18 cellular contexts compared by ENCODE assay signal in the genomic region with DNA sequence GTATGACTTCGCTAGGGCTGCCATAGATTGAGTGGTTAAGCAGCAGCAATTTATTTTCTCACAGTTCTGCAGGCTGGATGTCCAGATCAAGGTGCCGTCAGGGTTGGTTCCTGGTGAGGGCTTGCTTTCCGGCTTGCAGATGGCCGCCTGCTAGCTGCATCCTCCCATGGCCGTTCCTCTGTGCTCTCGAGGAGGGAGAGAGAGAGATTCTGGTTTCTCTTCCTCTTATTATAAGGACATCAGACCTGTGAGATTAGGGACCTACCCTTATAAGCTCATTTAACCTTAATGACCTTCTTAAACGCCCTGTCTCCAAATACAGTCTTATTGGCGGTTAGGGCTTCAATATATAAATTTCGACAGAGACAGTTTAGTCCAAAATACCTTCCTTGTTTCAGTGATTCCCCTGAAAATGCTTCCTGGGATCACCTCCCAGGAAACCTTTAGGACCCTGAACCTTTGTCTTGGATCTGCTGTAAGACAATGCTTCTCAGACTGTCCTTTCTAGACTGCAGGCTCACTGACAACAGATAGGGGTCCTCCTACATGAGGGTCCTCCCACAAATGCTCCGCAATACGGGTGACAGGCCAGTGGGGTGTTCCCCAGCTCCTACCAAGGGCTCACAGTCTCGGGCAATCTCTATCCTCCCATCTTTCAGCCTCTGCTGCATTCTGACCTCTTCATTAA.
"Had no signal": no experiment of that assay in that cellular context is flagged by ENCODE, and none has a peak within 500 bp of the region (broad histone marks: within the 10 kb centered on the region; RNA-seq: fewer than 3 reads in every experiment).

No MANE protein-coding gene starts in this region.

- H2AFZ ChIP-seq: hepatocyte had no signal

- H3K27me3 ChIP-seq: body of pancreas, colonic mucosa, hepatocyte had no signal

- H3K4me3 ChIP-seq: body of pancreas, colonic mucosa, esophagus muscularis mucosa, hepatocyte, prostate gland, skin epidermis had no signal

- H3K4me1 ChIP-seq: body of pancreas, colonic mucosa, esophagus muscularis mucosa, prostate gland had no signal

- H3K36me3 ChIP-seq: colonic mucosa, esophagus muscularis mucosa, prostate gland had no signal

- H3K79me2 ChIP-seq: hepatocyte had no signal

- H3K4me2 ChIP-seq: hepatocyte had no signal

- H3K9me3 ChIP-seq: colonic mucosa, prostate gland had no signal

- ATAC-seq: activated T-cell treated with anti-CD3 and anti-CD28 coated beads, Interleukin-2, amount 50 U/mL, for 72 hours; body of pancreas; right cardiac atrium; stimulated activated naive CD8-positive, alpha-beta T cell treated with anti-CD3 and anti-CD28 coated beads, Interleukin-15, Interleukin-2, amounts not matched to agents 100 U/mL and 50 U/mL, for 24 hours had no signal

- H3K27ac ChIP-seq: body of pancreas, colonic mucosa, esophagus muscularis mucosa, hepatocyte, prostate gland, skin epidermis had no signal

- DNase-seq: activated CD4-positive, alpha-beta T cell treated with anti-CD3 and anti-CD28 coated beads, Interleukin-2, amount 10 ng/mL, durations not matched to agents 7 days and 5 days; activated CD8-positive, alpha-beta memory T cell treated with anti-CD3 and anti-CD28 coated beads, Interleukin-2, amount 50 U/mL, for 48 hours; activated gamma-delta T cell treated with Interleukin-2 at 50 U/mL for 16 hours; activated T-cell treated with anti-CD3 and anti-CD28 coated beads, Interleukin-2, amount 50 U/mL, for 72 hours; amygdala; body of pancreas; caudate nucleus; colonic mucosa; kidney glomerular epithelial cell; occipital lobe; right cardiac atrium; stimulated activated CD4-positive, alpha-beta T cell treated with anti-CD3 and anti-CD28 coated beads, Interleukin-4, amount 100 ng/mL, for 4 hours; stimulated activated CD8-positive, alpha-beta memory T cell treated with anti-CD3 and anti-CD28 coated beads, Interleukin-4, amount 100 ng/mL, for 48 hours; stimulated activated naive CD8-positive, alpha-beta T cell treated with anti-CD3 and anti-CD28 coated beads, Interleukin-15, Interleukin-2, amounts not matched to agents 100 U/mL and 50 U/mL, for 24 hours had no signal
